ENCODE assay signal across 1 cellular context in the genomic region with DNA sequence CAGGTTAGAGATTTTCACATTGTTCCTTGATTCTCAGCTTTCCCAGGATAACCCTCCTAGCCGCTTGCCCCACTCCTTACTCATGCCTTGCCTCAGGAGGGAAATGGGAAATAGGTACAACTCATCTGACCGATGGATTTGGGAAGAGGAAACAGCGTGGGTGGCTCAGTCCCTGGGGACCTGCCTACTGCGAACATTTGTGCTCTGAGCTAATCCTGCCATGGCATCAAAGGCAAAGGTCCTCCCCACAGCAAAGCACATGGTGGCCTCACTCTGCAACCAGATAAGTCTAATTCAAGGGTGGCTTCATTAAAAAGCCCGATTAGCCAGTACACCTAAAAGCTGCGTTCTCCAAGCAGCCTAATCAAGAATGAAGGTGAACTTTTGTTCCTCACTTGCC.
TF ChIP-seq lines count a peak whose summit lies in the region.

No MANE protein-coding gene starts in this region.

TF ChIP-seq in GM23338, 12 proteins besides CTCF, POLR2A, EP300 and RAD21 (continued from another document):
- no peak for TF ChIP-seq ETS1 (IDR thresholded peaks at IDR 0.05)
- TF ChIP-seq EZH2phosphoT487 (IDR thresholded peaks at IDR 0.05; ENCODE audit: unreplicated experiment): no peak
- no peak for TF ChIP-seq POLR2AphosphoS5 (IDR thresholded peaks at IDR 0.05; ENCODE audit: low read depth)
- TF ChIP-seq CREB1 (CRISPR knock-in tag; IDR thresholded peaks at IDR 0.05; ENCODE audit: low read depth): no peak
- no peak for TF ChIP-seq STAT1 (IDR thresholded peaks at IDR 0.05; ENCODE audit: unreplicated experiment)
- no peak for TF ChIP-seq ZNF114 (CRISPR knock-in tag; IDR thresholded peaks at IDR 0.05)
- no peak for TF ChIP-seq REST (IDR thresholded peaks at IDR 0.05; ENCODE audit: unreplicated experiment)
TF ChIP-seq in GM23338: peak in this region for 0.
